Comparison of ENCODE assay signal across 16 cellular contexts in the genomic region with DNA sequence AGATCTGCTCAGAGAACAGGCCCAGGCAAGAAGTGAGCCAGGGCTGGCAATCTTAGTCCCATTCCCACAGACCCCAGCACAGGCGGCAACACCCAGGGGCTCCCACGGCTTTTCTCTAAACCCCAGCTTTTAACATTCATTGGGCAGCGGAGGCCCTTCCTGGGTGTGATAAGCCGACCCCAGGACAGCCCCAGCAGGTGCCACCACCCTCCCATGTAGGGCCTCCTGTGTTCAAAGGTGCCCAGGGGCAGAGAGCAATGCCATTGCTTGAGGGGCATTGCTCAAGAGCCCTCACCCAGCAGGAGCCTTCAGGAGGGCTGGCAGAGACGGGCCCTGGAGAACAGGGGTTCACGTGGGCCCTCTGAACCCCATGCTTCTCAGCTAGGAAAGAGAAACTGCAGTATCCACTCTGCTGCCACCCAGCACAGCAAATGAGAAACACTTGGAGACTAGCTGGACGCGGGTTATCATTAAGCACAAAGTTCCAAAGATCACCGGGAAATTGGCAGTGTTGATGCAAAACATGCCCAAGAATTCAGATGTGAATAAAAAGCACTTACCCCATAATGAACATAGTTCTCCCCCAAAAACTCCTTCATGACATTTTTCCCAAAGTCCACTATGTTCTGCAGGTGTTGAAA.
"Had no signal": no experiment of that assay in that cellular context is flagged by ENCODE, and none has a peak within 500 bp of the region (broad histone marks: within the 10 kb centered on the region; RNA-seq: fewer than 3 reads in every experiment).

No MANE protein-coding gene starts in this region.

- H3K4me3 ChIP-seq: cardiac muscle cell, pancreas, SJCRH30 had no signal

- H3K27ac ChIP-seq: cardiac muscle cell, pancreas, SJCRH30 had no signal

- H3K27ac Mint-ChIP-seq: activated naive CD8-positive, alpha-beta T cell treated with anti-CD3 and anti-CD28 coated beads, Interleukin-2, amount 50 U/mL, for 24 hours; immature natural killer cell; nephron had no signal

- H3K4me1 ChIP-seq: pancreas had no signal

- H3K9me3 ChIP-seq: pancreas, SJCRH30 had no signal

- H3K27me3 Mint-ChIP-seq: activated naive CD8-positive, alpha-beta T cell treated with anti-CD3 and anti-CD28 coated beads, Interleukin-2, amount 50 U/mL, for 24 hours had no signal

- DNase-seq: activated naive CD8-positive, alpha-beta T cell treated with anti-CD3 and anti-CD28 coated beads, Interleukin-2, amount 50 U/mL, for 24 hours; cortex of kidney; effector memory CD4-positive, alpha-beta T cell; immature natural killer cell; left cardiac atrium; mammary epithelial cell; retina; SJCRH30; stimulated activated CD4-positive, alpha-beta T cell treated with anti-CD3 and anti-CD28 coated beads, Interleukin-2, amount 100 ng/mL, for 24 hours; stimulated activated naive CD4-positive, alpha-beta T cell; substantia nigra; trophoblast cell had no signal

- H3K27me3 ChIP-seq: cardiac muscle cell, pancreas, SJCRH30 had no signal

- H3K36me3 ChIP-seq: cardiac muscle cell, pancreas had no signal

- H3K9me3 Mint-ChIP-seq: activated naive CD8-positive, alpha-beta T cell treated with anti-CD3 and anti-CD28 coated beads, Interleukin-2, amount 50 U/mL, for 24 hours; immature natural killer cell; nephron had no signal

- ATAC-seq: activated CD4-positive, CD25-positive, alpha-beta regulatory T cell treated with anti-CD3 and anti-CD28 coated beads, Interleukin-2, amount 50 U/mL, for 24 hours; activated naive CD8-positive, alpha-beta T cell treated with anti-CD3 and anti-CD28 coated beads, Interleukin-2, amount 50 U/mL, for 24 hours; left cardiac atrium had no signal

- H3K4me3 Mint-ChIP-seq: activated naive CD8-positive, alpha-beta T cell treated with anti-CD3 and anti-CD28 coated beads, Interleukin-2, amount 50 U/mL, for 24 hours; immature natural killer cell; nephron had no signal
